In genomic region chr10:125160856-125161569, GRCh38 we compare ENCODE assay signal across 8 cellular contexts. TPM values are rescaled to one million over a fixed set of nuclear protein-coding genes. Genes with fewer than 3 reads are reported as not detected.
DNase-seq lines count a peak whose midpoint lies in the region; ATAC-seq and TF ChIP-seq lines count a peak whose summit lies in the region.

No MANE protein-coding gene starts in this region.

- H3K9me3 Mint-ChIP-seq in natural killer cell: no peaks in the 10 kb centered on the region

- peaks cover 22% of the 10 kb centered on the region for H3K4me1 ChIP-seq in foreskin keratinocyte

- peak; percentile 78 for ATAC-seq in foreskin keratinocyte
- ATAC-seq in natural killer cell: peak; percentile 48 to 70 (median 64)
- no peak for ATAC-seq in GM18517 (IDR thresholded peaks at IDR 0.05; ENCODE audit: unreplicated experiment)

- no peaks in the 10 kb centered on the region for H3K27me3 ChIP-seq in foreskin keratinocyte

- no peaks in the 10 kb centered on the region for H3K27me3 Mint-ChIP-seq in natural killer cell (ENCODE audit: low read depth in 2 of 2)

- no peaks in the 10 kb centered on the region for H3K36me3 Mint-ChIP-seq in natural killer cell

- peak overlapping the region; percentile 34 to 72 for H3K27ac Mint-ChIP-seq in natural killer cell

- peak overlapping the region; percentile 92 for H3K27ac ChIP-seq in foreskin keratinocyte

- H3K4me1 Mint-ChIP-seq in natural killer cell: peaks cover 26 to 34% of the 10 kb centered on the region in 2 donors

- TF ChIP-seq CTCF in GM13977 (IDR thresholded peaks at IDR 0.05; ENCODE audit: extremely low read depth, insufficient read depth, missing control alignments): peak; percentile 29
- peak; percentile 67 for TF ChIP-seq CTCF in foreskin keratinocyte (conservative IDR thresholded peaks at IDR 0.05)
- peak; percentile 29 for TF ChIP-seq CTCF in natural killer cell (IDR thresholded peaks at IDR 0.05)

- DNase-seq in Ammon's horn (ENCODE audit: low spot score): peak; percentile 71
- DNase-seq in GM13977 (ENCODE audit: low spot score): peak; percentile 84
- peak; percentile 45 for DNase-seq in NCI-H345 treated with DMSO at 0.1 percent for 48 hours (lab: John Stamatoyannopoulos, UW; ENCODE audit: unreplicated experiment)
- peak; percentile 21 for DNase-seq in activated gamma-delta T cell (lab: John Stamatoyannopoulos, UW)
- DNase-seq in foreskin keratinocyte: peak; percentile 62 to 84
- peak; percentile 48 for DNase-seq in natural killer cell
- DNase-seq in activated effector memory CD4-positive, alpha-beta T cell treated with anti-CD3 and anti-CD28 coated beads, Interleukin-2, amount 50 U/mL, for 16 hours: no peak

- H3K4me3 Mint-ChIP-seq in natural killer cell: peak overlapping the region; percentile 91

- intact Hi-C loops in natural killer cell (cut with micrococcal nuclease): no loop called here

- in situ Hi-C loops in GM13977 (cut with MboI; ENCODE audit: low pct_unique_long_range_greater_than_20kb, low sequenced_read_pairs, unreplicated experiment): no loop called here

RNA-seq across cellular contexts. Expression of gene CTBP2, which starts 0.7 kb away (rescaled TPM):
- 100 and 101 TPM in 2 replicates for total RNA-seq in foreskin keratinocyte
- 41.7 and 48.4 TPM in 2 replicates for polyA plus RNA-seq in foreskin keratinocyte
- 100 to 1,000 TPM; 120 to 179 (median 124) TPM for total RNA-seq in natural killer cell
